ENCODE assay signal across 1 cellular context in genomic region chr6:151847064-151847463, GRCh38.
TF ChIP-seq lines count a peak whose summit lies in the region.

No MANE protein-coding gene starts in this region.

TF ChIP-seq in GM23338, 12 proteins besides CTCF, POLR2A, EP300 and RAD21 (continued from another document):
- TF ChIP-seq, protein P1, sequence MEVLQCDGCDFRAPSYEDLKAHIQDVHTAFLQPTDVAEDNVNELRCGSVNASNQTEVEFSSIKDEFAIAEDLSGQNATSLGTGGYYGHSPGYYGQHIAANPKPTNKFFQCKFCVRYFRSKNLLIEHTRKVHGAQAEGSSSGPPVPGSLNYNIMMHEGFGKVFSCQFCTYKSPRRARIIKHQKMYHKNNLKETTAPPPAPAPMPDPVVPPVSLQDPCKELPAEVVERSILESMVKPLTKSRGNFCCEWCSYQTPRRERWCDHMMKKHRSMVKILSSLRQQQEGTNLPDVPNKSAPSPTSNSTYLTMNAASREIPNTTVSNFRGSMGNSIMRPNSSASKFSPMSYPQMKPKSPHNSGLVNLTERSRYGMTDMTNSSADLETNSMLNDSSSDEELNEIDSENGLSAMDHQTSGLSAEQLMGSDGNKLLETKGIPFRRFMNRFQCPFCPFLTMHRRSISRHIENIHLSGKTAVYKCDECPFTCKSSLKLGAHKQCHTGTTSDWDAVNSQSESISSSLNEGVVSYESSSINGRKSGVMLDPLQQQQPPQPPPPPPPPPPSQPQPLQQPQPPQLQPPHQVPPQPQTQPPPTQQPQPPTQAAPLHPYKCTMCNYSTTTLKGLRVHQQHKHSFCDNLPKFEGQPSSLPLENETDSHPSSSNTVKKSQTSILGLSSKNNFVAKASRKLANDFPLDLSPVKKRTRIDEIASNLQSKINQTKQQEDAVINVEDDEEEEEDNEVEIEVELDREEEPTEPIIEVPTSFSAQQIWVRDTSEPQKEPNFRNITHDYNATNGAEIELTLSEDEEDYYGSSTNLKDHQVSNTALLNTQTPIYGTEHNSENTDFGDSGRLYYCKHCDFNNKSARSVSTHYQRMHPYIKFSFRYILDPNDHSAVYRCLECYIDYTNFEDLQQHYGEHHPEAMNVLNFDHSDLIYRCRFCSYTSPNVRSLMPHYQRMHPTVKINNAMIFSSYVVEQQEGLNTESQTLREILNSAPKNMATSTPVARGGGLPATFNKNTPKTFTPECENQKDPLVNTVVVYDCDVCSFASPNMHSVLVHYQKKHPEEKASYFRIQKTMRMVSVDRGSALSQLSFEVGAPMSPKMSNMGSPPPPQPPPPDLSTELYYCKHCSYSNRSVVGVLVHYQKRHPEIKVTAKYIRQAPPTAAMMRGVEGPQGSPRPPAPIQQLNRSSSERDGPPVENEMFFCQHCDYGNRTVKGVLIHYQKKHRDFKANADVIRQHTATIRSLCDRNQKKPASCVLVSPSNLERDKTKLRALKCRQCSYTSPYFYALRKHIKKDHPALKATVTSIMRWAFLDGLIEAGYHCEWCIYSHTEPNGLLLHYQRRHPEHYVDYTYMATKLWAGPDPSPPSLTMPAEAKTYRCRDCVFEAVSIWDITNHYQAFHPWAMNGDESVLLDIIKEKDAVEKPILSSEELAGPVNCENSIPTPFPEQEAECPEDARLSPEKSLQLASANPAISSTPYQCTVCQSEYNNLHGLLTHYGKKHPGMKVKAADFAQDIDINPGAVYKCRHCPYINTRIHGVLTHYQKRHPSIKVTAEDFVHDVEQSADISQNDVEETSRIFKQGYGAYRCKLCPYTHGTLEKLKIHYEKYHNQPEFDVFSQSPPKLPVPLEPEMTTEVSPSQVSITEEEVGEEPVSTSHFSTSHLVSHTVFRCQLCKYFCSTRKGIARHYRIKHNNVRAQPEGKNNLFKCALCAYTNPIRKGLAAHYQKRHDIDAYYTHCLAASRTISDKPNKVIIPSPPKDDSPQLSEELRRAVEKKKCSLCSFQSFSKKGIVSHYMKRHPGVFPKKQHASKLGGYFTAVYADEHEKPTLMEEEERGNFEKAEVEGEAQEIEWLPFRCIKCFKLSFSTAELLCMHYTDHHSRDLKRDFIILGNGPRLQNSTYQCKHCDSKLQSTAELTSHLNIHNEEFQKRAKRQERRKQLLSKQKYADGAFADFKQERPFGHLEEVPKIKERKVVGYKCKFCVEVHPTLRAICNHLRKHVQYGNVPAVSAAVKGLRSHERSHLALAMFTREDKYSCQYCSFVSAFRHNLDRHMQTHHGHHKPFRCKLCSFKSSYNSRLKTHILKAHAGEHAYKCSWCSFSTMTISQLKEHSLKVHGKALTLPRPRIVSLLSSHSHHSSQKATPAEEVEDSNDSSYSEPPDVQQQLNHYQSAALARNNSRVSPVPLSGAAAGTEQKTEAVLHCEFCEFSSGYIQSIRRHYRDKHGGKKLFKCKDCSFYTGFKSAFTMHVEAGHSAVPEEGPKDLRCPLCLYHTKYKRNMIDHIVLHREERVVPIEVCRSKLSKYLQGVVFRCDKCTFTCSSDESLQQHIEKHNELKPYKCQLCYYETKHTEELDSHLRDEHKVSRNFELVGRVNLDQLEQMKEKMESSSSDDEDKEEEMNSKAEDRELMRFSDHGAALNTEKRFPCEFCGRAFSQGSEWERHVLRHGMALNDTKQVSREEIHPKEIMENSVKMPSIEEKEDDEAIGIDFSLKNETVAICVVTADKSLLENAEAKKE (CRISPR knock-in tag; IDR thresholded peaks at IDR 0.05) = no peak
- no peak for TF ChIP-seq EZH2 (IDR thresholded peaks at IDR 0.05; ENCODE audit: low read depth, unreplicated experiment)
- TF ChIP-seq ZNF331 (CRISPR knock-in tag; IDR thresholded peaks at IDR 0.05; ENCODE audit: low read depth) = no peak
- TF ChIP-seq REST (IDR thresholded peaks at IDR 0.05; ENCODE audit: unreplicated experiment) = peak; percentile 85
- TF ChIP-seq ETS1 (IDR thresholded peaks at IDR 0.05) = no peak
- no peak for TF ChIP-seq STAT1 (IDR thresholded peaks at IDR 0.05; ENCODE audit: unreplicated experiment)
- no peak for TF ChIP-seq POLR2AphosphoS5 (IDR thresholded peaks at IDR 0.05; ENCODE audit: low read depth)
- no peak for TF ChIP-seq ZNF114 (CRISPR knock-in tag; IDR thresholded peaks at IDR 0.05)
